Comparison of ENCODE assay signal across 8 cellular contexts in genomic region chr18:62526098-62527025, GRCh38. TPM values are rescaled to one million over a fixed set of nuclear protein-coding genes. Genes with fewer than 3 reads are reported as not detected.
A peak's percentile ranks its signal among the peaks of the same experiment; 100 is the strongest.
DNase-seq lines count a peak whose midpoint lies in the region; ATAC-seq and TF ChIP-seq lines count a peak whose summit lies in the region.

No MANE protein-coding gene starts in this region.

- peak overlapping the region; percentile 96 for H3K4me3 Mint-ChIP-seq in activated T-helper 17 cell treated with anti-CD3 and anti-CD28 coated beads, Interleukin-2, amount 50 U/mL, for 72 hours
- peak overlapping the region; percentile 91 to 98 (median 94) for H3K4me3 Mint-ChIP-seq in naive thymus-derived CD4-positive, alpha-beta T cell
- peak overlapping the region; percentile 97 for H3K4me3 Mint-ChIP-seq in stimulated activated memory B cell treated with anti-CD40 and anti-IgM and Interleukin-4, amounts not matched to agents 10 μg/mL and 1 μg/mL and 100 μg/mL, for 72 hours

- H3K9ac ChIP-seq in HUES64 (ENCODE audit: low read depth, low read length): peak overlapping the region; percentile 63

- no peaks in the 10 kb centered on the region for H3K9me3 ChIP-seq in HUES64 (ENCODE audit: insufficient read depth, low read depth, low read length)
- H3K9me3 ChIP-seq in naive thymus-derived CD4-positive, alpha-beta T cell (ENCODE audit: control insufficient read depth in 2 of 3, low read length in 3 of 3): no peaks in the 10 kb centered on the region

- CTCF ChIA-PET in AG04449 (lab: Yijun Ruan, JAX): interaction anchor here (1.0 to 1.6 kb wide), 3 partner anchors 10 to 58 kb away, joined by 3 to 6 read pairs (median 3); no protein-coding TSS in a partner anchor
- CTCF ChIA-PET in naive thymus-derived CD4-positive, alpha-beta T cell (lab: Charles Lee): interaction anchor here (0.5 to 1.2 kb wide), 4 partner anchors 10 to 383 kb away, joined by 3 to 5 read pairs (median 3); no protein-coding TSS in a partner anchor

- H3K4me3 ChIP-seq in AG04449 (ENCODE audit: low read depth, low read length): peak overlapping the region; percentile 72
- peak overlapping the region; percentile 80 for H3K4me3 ChIP-seq in HUES64 (ENCODE audit: low read length)
- peak overlapping the region; percentile 65 for H3K4me3 ChIP-seq in fibroblast of mammary gland (ENCODE audit: control insufficient read depth, low read depth, low read length)
- H3K4me3 ChIP-seq in naive thymus-derived CD4-positive, alpha-beta T cell (ENCODE audit: low read length): peak overlapping the region; percentile 81

- DNase-seq in AG04449 (ENCODE audit: low read depth, low spot score) (no peak), fibroblast of mammary gland (ENCODE audit: low read depth) (peak; percentile 96)
- DNase-seq in naive thymus-derived CD4-positive, alpha-beta T cell: peak; percentile 46 to 83 (median 58)

- peak; percentile 18 for ATAC-seq in GM18907 (IDR thresholded peaks at IDR 0.05; ENCODE audit: unreplicated experiment)
- ATAC-seq in activated T-helper 17 cell treated with anti-CD3 and anti-CD28 coated beads, Interleukin-2, amount 50 U/mL, for 72 hours (replicated peaks): peak; percentile 31
- ATAC-seq in naive thymus-derived CD4-positive, alpha-beta T cell: peak; percentile 25
- peak; percentile 10 for ATAC-seq in stimulated activated memory B cell treated with anti-CD40 and anti-IgM and Interleukin-4, amounts not matched to agents 10 μg/mL and 1 μg/mL and 100 μg/mL, for 72 hours

- peaks cover 28% of the 10 kb centered on the region for H3K4me1 ChIP-seq in HUES64 (ENCODE audit: insufficient read depth, low read length)
- peaks cover 24 to 31% of the 10 kb centered on the region in 2 donors for H3K4me1 ChIP-seq in naive thymus-derived CD4-positive, alpha-beta T cell (ENCODE audit: control insufficient read depth in 2 of 2, insufficient read depth in 2 of 2, low read length in 2 of 2)

- no peaks in the 10 kb centered on the region for H3K36me3 ChIP-seq in HUES64 (ENCODE audit: insufficient read depth, low read length)
- H3K36me3 ChIP-seq in naive thymus-derived CD4-positive, alpha-beta T cell (ENCODE audit: control insufficient read depth in 2 of 3, insufficient read depth in 3 of 3, low read length in 3 of 3): peaks cover 0 to 4% (median 0%) of the 10 kb centered on the region in 3 experiments

- H3K27me3 Mint-ChIP-seq in activated T-helper 17 cell treated with anti-CD3 and anti-CD28 coated beads, Interleukin-2, amount 50 U/mL, for 72 hours: no peaks in the 10 kb centered on the region
- no peaks in the 10 kb centered on the region for H3K27me3 Mint-ChIP-seq in naive thymus-derived CD4-positive, alpha-beta T cell
- H3K27me3 Mint-ChIP-seq in stimulated activated memory B cell treated with anti-CD40 and anti-IgM and Interleukin-4, amounts not matched to agents 10 μg/mL and 1 μg/mL and 100 μg/mL, for 72 hours: no peaks in the 10 kb centered on the region

- POLR2A ChIA-PET in AG04449 (lab: Yijun Ruan, JAX): interaction anchor here (0.6 kb wide), 1 partner anchor 372 kb away, joined by 3 read pairs; no protein-coding TSS in a partner anchor
- POLR2A ChIA-PET in naive thymus-derived CD4-positive, alpha-beta T cell (lab: Charles Lee): interaction anchor here (0.6 to 2.8 kb wide), 9 partner anchors 11 to 330 kb away, joined by 3 to 18 read pairs (median 3); no protein-coding TSS in a partner anchor

- WGBS in HUES64: 3% methylated on average over 72 of the region's 74 CpGs

- no peak for TF ChIP-seq CTCF in AG04449 (IDR thresholded peaks at IDR 0.05; ENCODE audit: insufficient read depth, low read length, missing control alignments)
- no peak for TF ChIP-seq CTCF in fibroblast of mammary gland (conservative IDR thresholded peaks at IDR 0.05; ENCODE audit: control insufficient read depth, insufficient read depth, low read depth, low read length)

- no peaks in the 10 kb centered on the region for H3K9me3 Mint-ChIP-seq in activated T-helper 17 cell treated with anti-CD3 and anti-CD28 coated beads, Interleukin-2, amount 50 U/mL, for 72 hours
- H3K9me3 Mint-ChIP-seq in naive thymus-derived CD4-positive, alpha-beta T cell: peaks cover 0 to 1% (median 0%) of the 10 kb centered on the region in 11 donors
- H3K9me3 Mint-ChIP-seq in stimulated activated memory B cell treated with anti-CD40 and anti-IgM and Interleukin-4, amounts not matched to agents 10 μg/mL and 1 μg/mL and 100 μg/mL, for 72 hours: no peaks in the 10 kb centered on the region

- intact Hi-C loops in naive thymus-derived CD4-positive, alpha-beta T cell (cut with micrococcal nuclease): loop anchor here (1.0 to 10.0 kb wide), 9 partner anchors 58 to 1444 kb away; partner anchors contain the start of genes PIGN (in 2 of the 2), RELCH (in 2 of the 2) and SERPINB8 (in 1 of the 2)

- no peak overlapping the region for H3K27ac ChIP-seq in HUES64 (ENCODE audit: low read depth, low read length)
- H3K27ac ChIP-seq in naive thymus-derived CD4-positive, alpha-beta T cell (ENCODE audit: low read depth, low read length): peak overlapping the region; percentile 88

- H3K27me3 ChIP-seq in HUES64 (ENCODE audit: insufficient read depth, low read length): peaks cover 36% of the 10 kb centered on the region
- no peaks in the 10 kb centered on the region for H3K27me3 ChIP-seq in naive thymus-derived CD4-positive, alpha-beta T cell (ENCODE audit: control insufficient read depth in 2 of 2, insufficient read depth in 2 of 2, low read length in 2 of 2)

- peak overlapping the region; percentile 93 for H3K27ac Mint-ChIP-seq in activated T-helper 17 cell treated with anti-CD3 and anti-CD28 coated beads, Interleukin-2, amount 50 U/mL, for 72 hours
- peak overlapping the region; percentile 91 to 98 (median 97) for H3K27ac Mint-ChIP-seq in naive thymus-derived CD4-positive, alpha-beta T cell
- peak overlapping the region; percentile 91 for H3K27ac Mint-ChIP-seq in stimulated activated memory B cell treated with anti-CD40 and anti-IgM and Interleukin-4, amounts not matched to agents 10 μg/mL and 1 μg/mL and 100 μg/mL, for 72 hours

- peaks cover 20% of the 10 kb centered on the region for H3K4me1 Mint-ChIP-seq in activated T-helper 17 cell treated with anti-CD3 and anti-CD28 coated beads, Interleukin-2, amount 50 U/mL, for 72 hours
- H3K4me1 Mint-ChIP-seq in naive thymus-derived CD4-positive, alpha-beta T cell: peaks cover 32 to 64% (median 50%) of the 10 kb centered on the region in 7 donors
- peaks cover 44% of the 10 kb centered on the region for H3K4me1 Mint-ChIP-seq in stimulated activated memory B cell treated with anti-CD40 and anti-IgM and Interleukin-4, amounts not matched to agents 10 μg/mL and 1 μg/mL and 100 μg/mL, for 72 hours

- H3K36me3 Mint-ChIP-seq in activated T-helper 17 cell treated with anti-CD3 and anti-CD28 coated beads, Interleukin-2, amount 50 U/mL, for 72 hours (ENCODE audit: low read depth): peaks cover 31% of the 10 kb centered on the region
- peaks cover 0 to 18% (median 0%) of the 10 kb centered on the region in 5 donors for H3K36me3 Mint-ChIP-seq in naive thymus-derived CD4-positive, alpha-beta T cell
- peaks cover 9% of the 10 kb centered on the region for H3K36me3 Mint-ChIP-seq in stimulated activated memory B cell treated with anti-CD40 and anti-IgM and Interleukin-4, amounts not matched to agents 10 μg/mL and 1 μg/mL and 100 μg/mL, for 72 hours

TF ChIP-seq in PFSK-1, 5 proteins besides CTCF, POLR2A, EP300 and RAD21:
- TF ChIP-seq SIN3A (IDR thresholded peaks at IDR 0.05; ENCODE audit: borderline replicate concordance, insufficient read depth, low read length): peak; percentile 83; the same call in 1 of the 2 replicates
- TF ChIP-seq POLR2AphosphoS5 (IDR thresholded peaks at IDR 0.05; ENCODE audit: low read depth, low read length): peak; percentile 64; the same call in 1 of the 2 replicates
- no peak for TF ChIP-seq FOXP2 (optimal IDR thresholded peaks at IDR 0.05; ENCODE audit: borderline replicate concordance, extremely low read depth, extremely low read length, insufficient read depth)
- no peak for TF ChIP-seq REST (IDR thresholded peaks at IDR 0.05; ENCODE audit: insufficient read depth in 1 of 2, low read depth in 2 of 2, low read length in 2 of 2)
- peak; percentile 56; the same call in 1 of the 2 replicates for TF ChIP-seq TAF1 (IDR thresholded peaks at IDR 0.05; ENCODE audit: borderline replicate concordance, insufficient read depth, low read length)
TF ChIP-seq in PFSK-1: peak in this region for 3.

RNA-seq across cellular contexts. Expression of gene ZCCHC2, which starts 3.5 kb away (rescaled TPM):
- polyA plus RNA-seq in HUES64 (2013, experiment 1 of 2): 5.7 TPM
- polyA plus RNA-seq in HUES64 (2013, experiment 2 of 2): 6.1 TPM
- polyA plus RNA-seq in PFSK-1 (2012; ENCODE audit: insufficient read length, low read depth): 8.9 TPM
- total RNA-seq in activated T-helper 17 cell treated with anti-CD3 and anti-CD28 coated beads, Interleukin-2, amount 50 U/mL, for 72 hours: 10 to 100 TPM; 45.4 to 50.4 TPM
- 10 to 100 TPM; 51.1 to 68.5 (median 63.1) TPM for total RNA-seq in naive thymus-derived CD4-positive, alpha-beta T cell
- polyA plus RNA-seq in naive thymus-derived CD4-positive, alpha-beta T cell: 1 to 10 TPM; 1.8 to 2.6 TPM
